Comparison of ENCODE assay signal across 29 cellular contexts in genomic region chr10:86438091-86438749, GRCh38.
DNase-seq lines count a peak whose midpoint lies in the region; ATAC-seq and TF ChIP-seq lines count a peak whose summit lies in the region.
"Had no signal": no experiment of that assay in that cellular context is flagged by ENCODE, and none has a peak within 500 bp of the region (broad histone marks: within the 10 kb centered on the region; RNA-seq: fewer than 3 reads in every experiment).

No MANE protein-coding gene starts in this region.

- 0 out of 2 replicates have a peak overlapping the region, but pooled peaks have one; percentile 32 for H3K27ac ChIP-seq in BLaER1
- H3K27ac ChIP-seq in OCI-LY7 (ENCODE audit: low read depth, low read length, poor library complexity, severe bottlenecking), result peak overlapping the region; percentile 4
- H3K27ac ChIP-seq in GM23248, result no peak overlapping the region
- H3K27ac ChIP-seq: cardiac muscle cell had no signal

- H3K27ac Mint-ChIP-seq in chondrocyte (ENCODE audit: unreplicated experiment), result peak overlapping the region; percentile 80
- H3K27ac Mint-ChIP-seq in nephron, result peak overlapping the region; percentile 44 to 90 (median 63)
- H3K27ac Mint-ChIP-seq: activated CD4-positive, alpha-beta memory T cell treated with anti-CD3 and anti-CD28 coated beads, Interleukin-2, amount 10 ng/mL, durations not matched to agents 7 days and 5 days; B cell had no signal

- H3K36me3 ChIP-seq in BLaER1 (peaks cover 96% of the 10 kb centered on the region), OCI-LY7 (ENCODE audit: insufficient read depth, low read length) (peaks cover 95% of the 10 kb centered on the region), GM23248 (ENCODE audit: low read depth) (peaks cover 46% of the 10 kb centered on the region)

- H3F3A ChIP-seq in GM23248 (ENCODE audit: insufficient read depth), result peaks cover 40% of the 10 kb centered on the region

- no peak for DNase-seq in OCI-LY7 (ENCODE audit: low spot score)
- no peak for DNase-seq in chondrocyte (ENCODE audit: low spot score)
- DNase-seq in NCI-H2081 treated with DMSO at 0.1 percent for 48 hours (lab: John Stamatoyannopoulos, UW), result no peak
- DNase-seq in GM23248, result no peak
- DNase-seq: activated CD4-positive, alpha-beta memory T cell treated with anti-CD3 and anti-CD28 coated beads, Interleukin-2, amount 10 ng/mL, durations not matched to agents 7 days and 5 days; activated naive CD4-positive, alpha-beta T cell treated with Interleukin-2 at 50 U/mL for 16 hours; activated T-cell treated with anti-CD3 and anti-CD28 coated beads for 4 hours; cortex of kidney; DMS153; foreskin fibroblast; head of caudate nucleus; kidney; mammary epithelial cell; NCI-H1417; NCI-H2081; NCI-H226; posterior cingulate gyrus; stimulated activated CD4-positive, alpha-beta T cell treated with anti-CD3 and anti-CD28 coated beads, Interleukin-4, amount 100 ng/mL, for 4 hours; stimulated activated naive CD8-positive, alpha-beta T cell treated with anti-CD3 and anti-CD28 coated beads, Interleukin-15, Interleukin-2, amounts not matched to agents 100 U/mL and 50 U/mL, for 24 hours; T-helper 1 cell had no signal

- no peaks in the 10 kb centered on the region for H3K27me3 Mint-ChIP-seq in chondrocyte (ENCODE audit: low read depth)
- no peaks in the 10 kb centered on the region for H3K27me3 Mint-ChIP-seq in nephron (ENCODE audit: low read depth)
- H3K27me3 Mint-ChIP-seq: activated CD4-positive, alpha-beta memory T cell treated with anti-CD3 and anti-CD28 coated beads, Interleukin-2, amount 10 ng/mL, durations not matched to agents 7 days and 5 days; B cell had no signal

- peaks cover 21% of the 10 kb centered on the region for H3K4me1 ChIP-seq in BLaER1
- peaks cover 27% of the 10 kb centered on the region for H3K4me1 ChIP-seq in OCI-LY7 (ENCODE audit: insufficient read depth, low read length, poor library complexity, severe bottlenecking)
- H3K4me1 ChIP-seq in GM23248 (ENCODE audit: insufficient read depth), result peaks cover 20% of the 10 kb centered on the region

- peak overlapping the region; percentile 36 for H3K4me2 ChIP-seq in BLaER1
- H3K4me2 ChIP-seq in OCI-LY7 (ENCODE audit: low read length), result no peak overlapping the region
- H3K4me2 ChIP-seq in GM23248 (ENCODE audit: unreplicated experiment), result no peak overlapping the region

- BruUV-seq in OCI-LY7 (replicated peaks; lab: Mats Ljungman, UMichigan), result no TSS peak

- H3K79me2 ChIP-seq in OCI-LY7 (ENCODE audit: insufficient read depth, low read depth, low read length) (no peaks in the 10 kb centered on the region), GM23248 (ENCODE audit: insufficient read depth) (peaks cover 11% of the 10 kb centered on the region)

- ATAC-seq in HG03025 (IDR thresholded peaks at IDR 0.05; ENCODE audit: low FRiP score, unreplicated experiment) (no peak), HG02798 (IDR thresholded peaks at IDR 0.05; ENCODE audit: poor library complexity, unreplicated experiment) (no peak)
- ATAC-seq: esophagus mucosa; sciatic nerve; stimulated activated naive CD8-positive, alpha-beta T cell treated with anti-CD3 and anti-CD28 coated beads, Interleukin-15, Interleukin-2, amounts not matched to agents 100 U/mL and 50 U/mL, for 24 hours had no signal

- in situ Hi-C loops in GM23248 (cut with MboI), result no loop called here

- 80 to 84% methylated on average over 8 of the region's 8 CpGs for WGBS in GM23248 (ENCODE audit: low coverage in 1 of 2, low lambda C conversion rate in 2 of 2, missing lambda C conversion rate in 2 of 2), 2 experiments

- CTCF ChIA-PET in OCI-LY7 (lab: Charles Lee; ENCODE audit: unreplicated experiment), result interaction anchor here (1.0 kb wide), 1 partner anchor 21 kb away, joined by 3 read pairs; no protein-coding TSS in a partner anchor

- H4K20me1 ChIP-seq in BLaER1 (no peaks in the 10 kb centered on the region; the same call in 1 of the 2 replicates), OCI-LY7 (ENCODE audit: insufficient read depth, low read length) (no peaks in the 10 kb centered on the region), GM23248 (ENCODE audit: insufficient read depth) (peaks cover 6% of the 10 kb centered on the region; the same call in 1 of the 2 replicates)

- H3K9me2 ChIP-seq in OCI-LY7 (ENCODE audit: insufficient read depth, low read length), result no peaks in the 10 kb centered on the region
- no peaks in the 10 kb centered on the region for H3K9me2 ChIP-seq in GM23248 (ENCODE audit: insufficient read depth)

- no peak overlapping the region for H2AFZ ChIP-seq in OCI-LY7 (ENCODE audit: low read length)
- no peak overlapping the region for H2AFZ ChIP-seq in GM23248

- no peaks in the 10 kb centered on the region for H3K27me3 ChIP-seq in BLaER1
- no peaks in the 10 kb centered on the region for H3K27me3 ChIP-seq in GM23248 (replicated peaks; ENCODE audit: insufficient read depth)
- H3K27me3 ChIP-seq: cardiac muscle cell, tibial nerve had no signal

- H3K9me3 Mint-ChIP-seq in chondrocyte (ENCODE audit: low read depth) (no peaks in the 10 kb centered on the region), nephron (no peaks in the 10 kb centered on the region)
- H3K9me3 Mint-ChIP-seq: activated CD4-positive, alpha-beta memory T cell treated with anti-CD3 and anti-CD28 coated beads, Interleukin-2, amount 10 ng/mL, durations not matched to agents 7 days and 5 days had no signal

- no peak for TF ChIP-seq CTCF in OCI-LY7 (conservative IDR thresholded peaks at IDR 0.05; ENCODE audit: low read length)
- TF ChIP-seq CTCF in chondrocyte (IDR thresholded peaks at IDR 0.05), result no peak
- no peak for TF ChIP-seq CTCF in nephron (IDR thresholded peaks at IDR 0.05; ENCODE audit: unreplicated experiment in 3 of 3)

- POLR2A ChIA-PET in OCI-LY7 (lab: Charles Lee), result interaction anchor here (0.7 to 2.9 kb wide), 3 partner anchors 23 to 46 kb away, joined by 3 to 11 read pairs (median 3); no protein-coding TSS in a partner anchor

- no peak overlapping the region for H3K4me3 Mint-ChIP-seq in chondrocyte (ENCODE audit: unreplicated experiment)
- H3K4me3 Mint-ChIP-seq in nephron, result no peak overlapping the region
- H3K4me3 Mint-ChIP-seq: activated CD4-positive, alpha-beta memory T cell treated with anti-CD3 and anti-CD28 coated beads, Interleukin-2, amount 10 ng/mL, durations not matched to agents 7 days and 5 days; B cell had no signal

- intact Hi-C loops in OCI-LY7 (cut with micrococcal nuclease; ENCODE audit: unreplicated experiment), result no loop called here

- H3K36me3 Mint-ChIP-seq in chondrocyte (ENCODE audit: low read depth) (peaks cover 34% of the 10 kb centered on the region), nephron (ENCODE audit: low read depth) (peaks cover 65% of the 10 kb centered on the region)

- no peak overlapping the region for H3K9ac ChIP-seq in BLaER1
- H3K9ac ChIP-seq in GM23248, result no peak overlapping the region

- no peaks in the 10 kb centered on the region for H3K9me3 ChIP-seq in BLaER1
- no peaks in the 10 kb centered on the region for H3K9me3 ChIP-seq in OCI-LY7 (ENCODE audit: low read length)
- H3K9me3 ChIP-seq in GM23248 (ENCODE audit: low read depth), result no peaks in the 10 kb centered on the region
- H3K9me3 ChIP-seq: tibial nerve had no signal

- peaks cover 44% of the 10 kb centered on the region for H3K4me1 Mint-ChIP-seq in chondrocyte (ENCODE audit: low read depth)
- H3K4me1 Mint-ChIP-seq in nephron, result peaks cover 8% of the 10 kb centered on the region
- H3K4me1 Mint-ChIP-seq: B cell had no signal

- H3K4me3 ChIP-seq in BLaER1 (no peak overlapping the region), OCI-LY7 (ENCODE audit: low read depth, low read length, poor library complexity, severe bottlenecking) (no peak overlapping the region), GM23248 (no peak overlapping the region)
- H3K4me3 ChIP-seq: cardiac muscle cell, tibial nerve had no signal
